22 cellular contexts compared by ENCODE assay signal in the genomic region with DNA sequence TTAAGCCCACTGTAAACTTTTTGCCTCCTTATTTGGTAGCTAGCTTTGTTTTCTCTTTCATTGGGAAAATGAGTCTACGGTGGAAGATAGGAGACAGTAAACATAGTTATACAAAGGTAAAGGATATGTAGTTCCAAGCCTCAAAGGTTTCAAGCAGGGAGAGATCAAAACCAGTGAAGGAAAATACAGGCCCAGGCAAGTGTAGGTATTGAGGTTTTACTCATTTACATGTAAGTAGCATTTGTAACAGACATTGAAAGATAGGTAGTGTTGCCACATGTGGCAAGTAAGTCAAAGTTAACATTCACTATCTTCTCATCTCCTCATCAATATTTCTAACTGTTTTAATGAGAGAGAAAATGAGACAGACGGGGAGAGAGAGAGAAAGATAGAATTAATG.
"Had no signal": no experiment of that assay in that cellular context is flagged by ENCODE, and none has a peak within 500 bp of the region (broad histone marks: within the 10 kb centered on the region; RNA-seq: fewer than 3 reads in every experiment).

No MANE protein-coding gene starts in this region.

- H3K9me3 Mint-ChIP-seq: memory B cell; naive thymus-derived CD8-positive, alpha-beta T cell; stimulated activated naive B cell treated with anti-CD40 and anti-IgM and Interleukin-4, amounts not matched to agents 10 μg/mL and 1 μg/mL and 100 μg/mL, for 72 hours had no signal

- H3K4me1 ChIP-seq: left ventricle myocardium inferior, pancreas, psoas muscle, right lobe of liver, stomach, testis, thyroid gland, transverse colon, upper lobe of left lung, vagina had no signal

- H3K4me3 Mint-ChIP-seq: memory B cell; naive thymus-derived CD8-positive, alpha-beta T cell; nephron; neural crest cell; stimulated activated naive B cell treated with anti-CD40 and anti-IgM and Interleukin-4, amounts not matched to agents 10 μg/mL and 1 μg/mL and 100 μg/mL, for 72 hours had no signal

- H3K4me3 ChIP-seq: left ventricle myocardium inferior, lung, pancreas, psoas muscle, right lobe of liver, smooth muscle cell, stomach, testis, thyroid gland, transverse colon, upper lobe of left lung, vagina had no signal

- H3K27ac ChIP-seq: left ventricle myocardium inferior, pancreas, psoas muscle, right lobe of liver, stomach, testis, thyroid gland, transverse colon, upper lobe of left lung, vagina had no signal

- H3K4me1 Mint-ChIP-seq: nephron, neural crest cell had no signal

- H3K27me3 Mint-ChIP-seq: memory B cell; naive thymus-derived CD8-positive, alpha-beta T cell; stimulated activated naive B cell treated with anti-CD40 and anti-IgM and Interleukin-4, amounts not matched to agents 10 μg/mL and 1 μg/mL and 100 μg/mL, for 72 hours had no signal

- FAIRE-seq: pancreas had no signal

- H3K27ac Mint-ChIP-seq: memory B cell; naive thymus-derived CD8-positive, alpha-beta T cell; nephron; stimulated activated naive B cell treated with anti-CD40 and anti-IgM and Interleukin-4, amounts not matched to agents 10 μg/mL and 1 μg/mL and 100 μg/mL, for 72 hours had no signal

- H3K9me3 ChIP-seq: left ventricle myocardium inferior, pancreas, right lobe of liver, stomach, testis, thyroid gland, transverse colon, upper lobe of left lung, vagina had no signal

- H3K36me3 Mint-ChIP-seq: memory B cell; naive thymus-derived CD8-positive, alpha-beta T cell had no signal

- H3K4me2 ChIP-seq: smooth muscle cell had no signal

- ATAC-seq: naive thymus-derived CD8-positive, alpha-beta T cell; pancreas; psoas muscle; right lobe of liver; stimulated activated naive B cell treated with anti-CD40 and anti-IgM and Interleukin-4, amounts not matched to agents 10 μg/mL and 1 μg/mL and 100 μg/mL, for 72 hours; stimulated activated naive CD8-positive, alpha-beta T cell treated with anti-CD3 and anti-CD28 coated beads, Interleukin-15, Interleukin-2, amounts not matched to agents 100 U/mL and 50 U/mL, for 24 hours had no signal

- H3K27me3 ChIP-seq: right lobe of liver, stomach, testis, thyroid gland, transverse colon, upper lobe of left lung, vagina had no signal

- H3K36me3 ChIP-seq: left ventricle myocardium inferior, pancreas, right lobe of liver, stomach, thyroid gland, transverse colon, upper lobe of left lung, vagina had no signal

- DNase-seq: islet precursor cell; left ventricle myocardium inferior; naive thymus-derived CD8-positive, alpha-beta T cell; nucleus accumbens; pancreas; psoas muscle; right lobe of liver; stimulated activated CD4-positive, alpha-beta T cell treated with anti-CD3 and anti-CD28 coated beads, Interleukin-1b, Interleukin-23, amount 100 ng/mL, for 48 hours; stimulated activated CD4-positive, alpha-beta T cell treated with anti-CD3 and anti-CD28 coated beads, Interleukin-4, amount 100 ng/mL, for 1 hour; stimulated activated naive B cell treated with anti-CD40 and anti-IgM and Interleukin-4, amounts not matched to agents 10 μg/mL and 1 μg/mL and 100 μg/mL, for 72 hours; stimulated activated naive CD8-positive, alpha-beta T cell treated with anti-CD3 and anti-CD28 coated beads, Interleukin-15, Interleukin-2, amounts not matched to agents 100 U/mL and 50 U/mL, for 24 hours; stomach; testis; thyroid gland; transverse colon had no signal
